1 cellular context compared by ENCODE assay signal in genomic region chr6:11043961-11044711, GRCh38.
TF ChIP-seq lines count a peak whose summit lies in the region.

A gene with protein sequence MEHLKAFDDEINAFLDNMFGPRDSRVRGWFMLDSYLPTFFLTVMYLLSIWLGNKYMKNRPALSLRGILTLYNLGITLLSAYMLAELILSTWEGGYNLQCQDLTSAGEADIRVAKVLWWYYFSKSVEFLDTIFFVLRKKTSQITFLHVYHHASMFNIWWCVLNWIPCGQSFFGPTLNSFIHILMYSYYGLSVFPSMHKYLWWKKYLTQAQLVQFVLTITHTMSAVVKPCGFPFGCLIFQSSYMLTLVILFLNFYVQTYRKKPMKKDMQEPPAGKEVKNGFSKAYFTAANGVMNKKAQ (minus strand): TSS chr6:11044305. CDS start chr6:11044230, 75 bp downstream.

TF ChIP-seq in HepG2, 621 proteins besides CTCF, POLR2A, EP300 and RAD21 (continued from another document and continues in another):
- TF ChIP-seq ZNF124 (CRISPR knock-in tag; IDR thresholded peaks at IDR 0.05): no peak
- no peak for TF ChIP-seq ARNTL (CRISPR knock-in tag; IDR thresholded peaks at IDR 0.05)
- no peak; the same call in 1 of the 2 replicates for TF ChIP-seq TFAP4 (IDR thresholded peaks at IDR 0.05; ENCODE audit: borderline replicate concordance, low read depth)
- TF ChIP-seq KMT2A (CRISPR knock-in tag; IDR thresholded peaks at IDR 0.05): no peak; the same call in 1 of the 2 replicates
- no peak for TF ChIP-seq RBM22 (optimal IDR thresholded peaks at IDR 0.05; ENCODE audit: low read length)
- TF ChIP-seq ZNF460 (CRISPR knock-in tag; IDR thresholded peaks at IDR 0.05; ENCODE audit: borderline replicate concordance): no peak
- TF ChIP-seq CBX5 (CRISPR knock-in tag; IDR thresholded peaks at IDR 0.05; ENCODE audit: borderline replicate concordance): peak; percentile 32; the same call in 1 of the 2 replicates
- no peak for TF ChIP-seq FOXJ3 (CRISPR knock-in tag; IDR thresholded peaks at IDR 0.05; ENCODE audit: borderline replicate concordance)
- 0 out of 2 replicates have a peak, but pooled peaks have one; percentile 8 for TF ChIP-seq SOX5 (CRISPR knock-in tag; IDR thresholded peaks at IDR 0.05; ENCODE audit: borderline replicate concordance)
- TF ChIP-seq MAFG (CRISPR knock-in tag; IDR thresholded peaks at IDR 0.05): no peak
- TF ChIP-seq, protein P1, sequence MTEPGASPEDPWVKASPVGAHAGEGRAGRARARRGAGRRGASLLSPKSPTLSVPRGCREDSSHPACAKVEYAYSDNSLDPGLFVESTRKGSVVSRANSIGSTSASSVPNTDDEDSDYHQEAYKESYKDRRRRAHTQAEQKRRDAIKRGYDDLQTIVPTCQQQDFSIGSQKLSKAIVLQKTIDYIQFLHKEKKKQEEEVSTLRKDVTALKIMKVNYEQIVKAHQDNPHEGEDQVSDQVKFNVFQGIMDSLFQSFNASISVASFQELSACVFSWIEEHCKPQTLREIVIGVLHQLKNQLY (CRISPR knock-in tag; IDR thresholded peaks at IDR 0.05): 0 out of 2 replicates have a peak, but pooled peaks have one; percentile 10
- no peak for TF ChIP-seq PTBP1 (IDR thresholded peaks at IDR 0.05; ENCODE audit: low read depth, low read length, poor library complexity, severe bottlenecking)
- TF ChIP-seq, protein P2, sequence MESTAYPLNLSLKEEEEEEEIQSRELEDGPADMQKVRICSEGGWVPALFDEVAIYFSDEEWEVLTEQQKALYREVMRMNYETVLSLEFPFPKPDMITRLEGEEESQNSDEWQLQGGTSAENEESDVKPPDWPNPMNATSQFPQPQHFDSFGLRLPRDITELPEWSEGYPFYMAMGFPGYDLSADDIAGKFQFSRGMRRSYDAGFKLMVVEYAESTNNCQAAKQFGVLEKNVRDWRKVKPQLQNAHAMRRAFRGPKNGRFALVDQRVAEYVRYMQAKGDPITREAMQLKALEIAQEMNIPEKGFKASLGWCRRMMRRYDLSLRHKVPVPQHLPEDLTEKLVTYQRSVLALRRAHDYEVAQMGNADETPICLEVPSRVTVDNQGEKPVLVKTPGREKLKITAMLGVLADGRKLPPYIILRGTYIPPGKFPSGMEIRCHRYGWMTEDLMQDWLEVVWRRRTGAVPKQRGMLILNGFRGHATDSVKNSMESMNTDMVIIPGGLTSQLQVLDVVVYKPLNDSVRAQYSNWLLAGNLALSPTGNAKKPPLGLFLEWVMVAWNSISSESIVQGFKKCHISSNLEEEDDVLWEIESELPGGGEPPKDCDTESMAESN (CRISPR knock-in tag; conservative IDR thresholded peaks at IDR 0.05): peak; percentile 81
- no peak for TF ChIP-seq USF2 (IDR thresholded peaks at IDR 0.05; ENCODE audit: low read depth, low read length)
- no peak for TF ChIP-seq USF2 (CRISPR knock-in tag; IDR thresholded peaks at IDR 0.05; ENCODE audit: borderline replicate concordance)
- TF ChIP-seq, protein P3, sequence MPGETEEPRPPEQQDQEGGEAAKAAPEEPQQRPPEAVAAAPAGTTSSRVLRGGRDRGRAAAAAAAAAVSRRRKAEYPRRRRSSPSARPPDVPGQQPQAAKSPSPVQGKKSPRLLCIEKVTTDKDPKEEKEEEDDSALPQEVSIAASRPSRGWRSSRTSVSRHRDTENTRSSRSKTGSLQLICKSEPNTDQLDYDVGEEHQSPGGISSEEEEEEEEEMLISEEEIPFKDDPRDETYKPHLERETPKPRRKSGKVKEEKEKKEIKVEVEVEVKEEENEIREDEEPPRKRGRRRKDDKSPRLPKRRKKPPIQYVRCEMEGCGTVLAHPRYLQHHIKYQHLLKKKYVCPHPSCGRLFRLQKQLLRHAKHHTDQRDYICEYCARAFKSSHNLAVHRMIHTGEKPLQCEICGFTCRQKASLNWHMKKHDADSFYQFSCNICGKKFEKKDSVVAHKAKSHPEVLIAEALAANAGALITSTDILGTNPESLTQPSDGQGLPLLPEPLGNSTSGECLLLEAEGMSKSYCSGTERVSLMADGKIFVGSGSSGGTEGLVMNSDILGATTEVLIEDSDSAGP (CRISPR knock-in tag; IDR thresholded peaks at IDR 0.05; ENCODE audit: borderline replicate concordance): no peak; the same call in none of the 2 replicates
- no peak for TF ChIP-seq NFE2 (CRISPR knock-in tag; IDR thresholded peaks at IDR 0.05)
- no peak for TF ChIP-seq EED (CRISPR knock-in tag; IDR thresholded peaks at IDR 0.05)
- TF ChIP-seq ZNF484 (CRISPR knock-in tag; IDR thresholded peaks at IDR 0.05; ENCODE audit: borderline replicate concordance, low read depth): no peak
- no peak for TF ChIP-seq JARID2 (CRISPR knock-in tag; IDR thresholded peaks at IDR 0.05; ENCODE audit: insufficient replicate concordance)
- TF ChIP-seq MIXL1 (CRISPR knock-in tag; IDR thresholded peaks at IDR 0.05): no peak
- TF ChIP-seq CCAR2 (optimal IDR thresholded peaks at IDR 0.05; ENCODE audit: low read depth, low read length): no peak
- peak; percentile 87; the same call in 1 of the 2 replicates for TF ChIP-seq SMAD1 (CRISPR knock-in tag; IDR thresholded peaks at IDR 0.05; ENCODE audit: borderline replicate concordance, low read depth)
- 0 out of 2 replicates have a peak, but pooled peaks have one; percentile 48 for TF ChIP-seq ZNF598 (CRISPR knock-in tag; IDR thresholded peaks at IDR 0.05; ENCODE audit: borderline replicate concordance)
- TF ChIP-seq ONECUT2 (CRISPR knock-in tag; IDR thresholded peaks at IDR 0.05): no peak
- no peak for TF ChIP-seq PAF1 (CRISPR knock-in tag; IDR thresholded peaks at IDR 0.05)
- peak; percentile 52; the same call in 1 of the 2 replicates for TF ChIP-seq CBFB (CRISPR knock-in tag; IDR thresholded peaks at IDR 0.05)
- TF ChIP-seq RARG (CRISPR knock-in tag; IDR thresholded peaks at IDR 0.05; ENCODE audit: low read depth): no peak
- peak; percentile 52; the same call in 1 of the 2 replicates for TF ChIP-seq BRF2 (CRISPR knock-in tag; IDR thresholded peaks at IDR 0.05)
- TF ChIP-seq ZNF251 (CRISPR knock-in tag; IDR thresholded peaks at IDR 0.05): no peak
- TF ChIP-seq ZNF143 (CRISPR knock-in tag; IDR thresholded peaks at IDR 0.05): no peak
- no peak for TF ChIP-seq ZNF207 (IDR thresholded peaks at IDR 0.05; ENCODE audit: borderline replicate concordance)
- peak; percentile 70; the same call in 1 of the 2 replicates for TF ChIP-seq TOPORS (CRISPR knock-in tag; IDR thresholded peaks at IDR 0.05)
- no peak for TF ChIP-seq GATA4 (IDR thresholded peaks at IDR 0.05; ENCODE audit: borderline replicate concordance, low read depth)
- TF ChIP-seq FOXO1 (CRISPR knock-in tag; IDR thresholded peaks at IDR 0.05): no peak
- no peak for TF ChIP-seq ZBTB40 (IDR thresholded peaks at IDR 0.05)
- TF ChIP-seq ZBTB40 (CRISPR knock-in tag; IDR thresholded peaks at IDR 0.05): 0 out of 2 replicates have a peak, but pooled peaks have one; percentile 21
- TF ChIP-seq CAMTA2 (CRISPR knock-in tag; IDR thresholded peaks at IDR 0.05; ENCODE audit: borderline replicate concordance): no peak
- TF ChIP-seq REPIN1 (CRISPR knock-in tag; IDR thresholded peaks at IDR 0.05; ENCODE audit: borderline replicate concordance, low read depth): peak; percentile 64; the same call in 1 of the 2 replicates
- TF ChIP-seq ARHGAP35 (CRISPR knock-in tag; IDR thresholded peaks at IDR 0.05; ENCODE audit: borderline replicate concordance): no peak
- TF ChIP-seq ZNF430 (CRISPR knock-in tag; IDR thresholded peaks at IDR 0.05): no peak
- no peak for TF ChIP-seq SOX6 (IDR thresholded peaks at IDR 0.05)
- peak; percentile 20 for TF ChIP-seq SOX6 (CRISPR knock-in tag; IDR thresholded peaks at IDR 0.05)
- no peak for TF ChIP-seq ZNF644 (CRISPR knock-in tag; IDR thresholded peaks at IDR 0.05; ENCODE audit: low read depth)
- no peak for TF ChIP-seq ZFP1 (CRISPR knock-in tag; IDR thresholded peaks at IDR 0.05)
